8 cellular contexts compared by ENCODE assay signal in the genomic region with DNA sequence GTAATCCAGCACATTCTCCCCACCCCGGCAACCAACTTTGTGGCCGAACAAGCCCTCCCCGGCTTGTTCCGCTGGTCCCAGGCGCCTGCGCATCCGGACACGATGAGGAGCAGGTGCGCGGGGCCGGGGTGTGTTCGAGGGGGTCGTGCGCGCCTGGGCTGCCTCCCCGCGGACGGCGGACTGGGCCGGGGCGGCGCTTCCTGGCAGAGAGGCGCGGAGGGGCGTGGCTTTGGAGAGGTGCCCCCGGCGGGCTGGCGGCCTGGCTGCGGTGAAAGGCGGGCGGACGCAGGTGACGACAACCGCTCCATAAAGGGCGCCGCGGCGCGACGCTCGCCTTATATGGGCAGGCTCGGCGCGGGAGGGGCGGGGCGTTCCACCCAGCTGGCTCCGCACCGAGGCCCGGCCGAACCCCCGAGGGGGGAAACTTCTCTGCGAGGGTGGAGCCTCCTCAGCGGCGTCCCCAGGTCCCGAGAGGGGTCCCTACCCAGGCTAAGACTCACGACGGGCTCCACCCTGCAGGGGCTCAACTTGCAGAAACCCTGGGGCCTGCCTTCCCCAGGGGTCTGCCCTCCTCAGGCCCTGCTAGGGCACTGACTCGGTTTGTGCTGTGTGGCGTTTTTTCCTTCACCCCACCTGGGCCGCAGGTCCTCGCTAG. TPM values are rescaled to one million over a fixed set of nuclear protein-coding genes. Genes with fewer than 3 reads are reported as not detected.
DNase-seq lines count a peak whose midpoint lies in the region; ATAC-seq and TF ChIP-seq lines count a peak whose summit lies in the region.

No MANE protein-coding gene starts in this region.

- TF ChIP-seq EP300 in Ishikawa (IDR thresholded peaks at IDR 0.05; ENCODE audit: borderline replicate concordance): peak; percentile 79; the same call in 1 of the 2 replicates

- H3K9me3 Mint-ChIP-seq in activated T-helper 2 cell treated with anti-CD3 and anti-CD28 coated beads, Interferon-gamma antibody, Interleukin-2, Interleukin-4, amounts not matched to agents 10 μg/mL and 5 μg/mL and 100 μg/mL, durations not matched to agents 14 hours and 24 hours and 36 hours: no peaks in the 10 kb centered on the region
- H3K9me3 Mint-ChIP-seq in natural killer cell: no peaks in the 10 kb centered on the region
- no peaks in the 10 kb centered on the region for H3K9me3 Mint-ChIP-seq in stimulated activated naive B cell treated with anti-CD40 and anti-IgM and Interleukin-4, amounts not matched to agents 10 μg/mL and 1 μg/mL and 100 μg/mL, for 72 hours

- intact Hi-C loops in activated T-helper 2 cell treated with anti-CD3 and anti-CD28 coated beads, Interferon-gamma antibody, Interleukin-2, Interleukin-4, amounts not matched to agents 10 μg/mL and 5 μg/mL and 100 μg/mL, durations not matched to agents 14 hours and 24 hours and 36 hours (cut with micrococcal nuclease): loop anchor here (5.0 kb wide), 2 partner anchors 48 to 123 kb away; no protein-coding TSS in a partner anchor
- intact Hi-C loops in natural killer cell (cut with micrococcal nuclease): loop anchor here (1.0 to 5.0 kb wide), 5 partner anchors 26 to 126 kb away; a partner anchor contains a TSS

- DNase-seq in CD1c-positive myeloid dendritic cell (ENCODE audit: extremely low spot score): peak; percentile 90
- DNase-seq in RKO (ENCODE audit: low spot score): peak; percentile 87
- peak; percentile 95 for DNase-seq in activated T-helper 2 cell treated with anti-CD3 and anti-CD28 coated beads, Interferon-gamma antibody, Interleukin-2, Interleukin-4, amounts not matched to agents 10 μg/mL and 5 μg/mL and 100 μg/mL, durations not matched to agents 14 hours and 24 hours and 36 hours (ENCODE audit: low spot score)
- peak; percentile 76 for DNase-seq in fibroblast of peridontal ligament (ENCODE audit: extremely low read depth)
- peak; percentile 93 for DNase-seq in natural killer cell
- peak; percentile 85 for DNase-seq in stimulated activated naive B cell treated with anti-CD40 and anti-IgM and Interleukin-4, amounts not matched to agents 10 μg/mL and 1 μg/mL and 100 μg/mL, for 72 hours

- peak; percentile 4; the same call in 1 of the 2 replicates for TF ChIP-seq RAD21 in Ishikawa (IDR thresholded peaks at IDR 0.05; ENCODE audit: low read depth)

- H3K4me1 Mint-ChIP-seq in activated T-helper 2 cell treated with anti-CD3 and anti-CD28 coated beads, Interferon-gamma antibody, Interleukin-2, Interleukin-4, amounts not matched to agents 10 μg/mL and 5 μg/mL and 100 μg/mL, durations not matched to agents 14 hours and 24 hours and 36 hours (ENCODE audit: low read depth): peaks cover 35% of the 10 kb centered on the region
- peaks cover 37% of the 10 kb centered on the region in 2 donors for H3K4me1 Mint-ChIP-seq in natural killer cell
- peaks cover 30 to 41% of the 10 kb centered on the region in 2 donors for H3K4me1 Mint-ChIP-seq in stimulated activated naive B cell treated with anti-CD40 and anti-IgM and Interleukin-4, amounts not matched to agents 10 μg/mL and 1 μg/mL and 100 μg/mL, for 72 hours

- no peak for TF ChIP-seq CTCF in natural killer cell (IDR thresholded peaks at IDR 0.05)

- H3K36me3 Mint-ChIP-seq in activated T-helper 2 cell treated with anti-CD3 and anti-CD28 coated beads, Interferon-gamma antibody, Interleukin-2, Interleukin-4, amounts not matched to agents 10 μg/mL and 5 μg/mL and 100 μg/mL, durations not matched to agents 14 hours and 24 hours and 36 hours (ENCODE audit: low read depth): no peaks in the 10 kb centered on the region
- H3K36me3 Mint-ChIP-seq in natural killer cell: no peaks in the 10 kb centered on the region
- H3K36me3 Mint-ChIP-seq in stimulated activated naive B cell treated with anti-CD40 and anti-IgM and Interleukin-4, amounts not matched to agents 10 μg/mL and 1 μg/mL and 100 μg/mL, for 72 hours: no peaks in the 10 kb centered on the region

- peak; percentile 60 for ATAC-seq in GM19463 (IDR thresholded peaks at IDR 0.05; ENCODE audit: unreplicated experiment)
- peak; percentile 76 to 85 (median 81) for ATAC-seq in natural killer cell
- ATAC-seq in stimulated activated naive B cell treated with anti-CD40 and anti-IgM and Interleukin-4, amounts not matched to agents 10 μg/mL and 1 μg/mL and 100 μg/mL, for 72 hours (replicated peaks): peak; percentile 70

- peak overlapping the region; percentile 60 for H3K27ac Mint-ChIP-seq in activated T-helper 2 cell treated with anti-CD3 and anti-CD28 coated beads, Interferon-gamma antibody, Interleukin-2, Interleukin-4, amounts not matched to agents 10 μg/mL and 5 μg/mL and 100 μg/mL, durations not matched to agents 14 hours and 24 hours and 36 hours
- peak overlapping the region; percentile 97 to 99 for H3K27ac Mint-ChIP-seq in natural killer cell
- peak overlapping the region; percentile 63 for H3K27ac Mint-ChIP-seq in stimulated activated naive B cell treated with anti-CD40 and anti-IgM and Interleukin-4, amounts not matched to agents 10 μg/mL and 1 μg/mL and 100 μg/mL, for 72 hours

- H3K4me3 Mint-ChIP-seq in activated T-helper 2 cell treated with anti-CD3 and anti-CD28 coated beads, Interferon-gamma antibody, Interleukin-2, Interleukin-4, amounts not matched to agents 10 μg/mL and 5 μg/mL and 100 μg/mL, durations not matched to agents 14 hours and 24 hours and 36 hours (ENCODE audit: low read depth): peak overlapping the region; percentile 69
- H3K4me3 Mint-ChIP-seq in natural killer cell: peak overlapping the region; percentile 80
- H3K4me3 Mint-ChIP-seq in stimulated activated naive B cell treated with anti-CD40 and anti-IgM and Interleukin-4, amounts not matched to agents 10 μg/mL and 1 μg/mL and 100 μg/mL, for 72 hours: peak overlapping the region; percentile 73 to 85

- no peaks in the 10 kb centered on the region for H3K27me3 Mint-ChIP-seq in activated T-helper 2 cell treated with anti-CD3 and anti-CD28 coated beads, Interferon-gamma antibody, Interleukin-2, Interleukin-4, amounts not matched to agents 10 μg/mL and 5 μg/mL and 100 μg/mL, durations not matched to agents 14 hours and 24 hours and 36 hours (ENCODE audit: low read depth)
- no peaks in the 10 kb centered on the region for H3K27me3 Mint-ChIP-seq in natural killer cell (ENCODE audit: low read depth in 2 of 2)
- no peaks in the 10 kb centered on the region for H3K27me3 Mint-ChIP-seq in stimulated activated naive B cell treated with anti-CD40 and anti-IgM and Interleukin-4, amounts not matched to agents 10 μg/mL and 1 μg/mL and 100 μg/mL, for 72 hours

TF ChIP-seq in Ishikawa, 13 proteins besides CTCF, POLR2A, EP300 and RAD21 (continues in another document):
- TF ChIP-seq TAF1 (IDR thresholded peaks at IDR 0.05; ENCODE audit: low read depth) (peak; percentile 40; the same call in 1 of the 2 replicates), CEBPB (IDR thresholded peaks at IDR 0.05) (no peak), ZBTB7A (IDR thresholded peaks at IDR 0.05; ENCODE audit: low read depth) (peak; percentile 90), TCF12 (IDR thresholded peaks at IDR 0.05; ENCODE audit: low read depth) (peak; percentile 84), YY1 (IDR thresholded peaks at IDR 0.05; ENCODE audit: low read depth) (no peak), NFIC (IDR thresholded peaks at IDR 0.05) (peak; percentile 73), TEAD4 (IDR thresholded peaks at IDR 0.05) (0 out of 2 replicates have a peak, but pooled peaks have one; percentile 7), CREB1 (IDR thresholded peaks at IDR 0.05; ENCODE audit: low read depth) (peak; percentile 51; the same call in 1 of the 2 replicates), EGR1 (IDR thresholded peaks at IDR 0.05) (no peak)
- TF ChIP-seq, protein P1, sequence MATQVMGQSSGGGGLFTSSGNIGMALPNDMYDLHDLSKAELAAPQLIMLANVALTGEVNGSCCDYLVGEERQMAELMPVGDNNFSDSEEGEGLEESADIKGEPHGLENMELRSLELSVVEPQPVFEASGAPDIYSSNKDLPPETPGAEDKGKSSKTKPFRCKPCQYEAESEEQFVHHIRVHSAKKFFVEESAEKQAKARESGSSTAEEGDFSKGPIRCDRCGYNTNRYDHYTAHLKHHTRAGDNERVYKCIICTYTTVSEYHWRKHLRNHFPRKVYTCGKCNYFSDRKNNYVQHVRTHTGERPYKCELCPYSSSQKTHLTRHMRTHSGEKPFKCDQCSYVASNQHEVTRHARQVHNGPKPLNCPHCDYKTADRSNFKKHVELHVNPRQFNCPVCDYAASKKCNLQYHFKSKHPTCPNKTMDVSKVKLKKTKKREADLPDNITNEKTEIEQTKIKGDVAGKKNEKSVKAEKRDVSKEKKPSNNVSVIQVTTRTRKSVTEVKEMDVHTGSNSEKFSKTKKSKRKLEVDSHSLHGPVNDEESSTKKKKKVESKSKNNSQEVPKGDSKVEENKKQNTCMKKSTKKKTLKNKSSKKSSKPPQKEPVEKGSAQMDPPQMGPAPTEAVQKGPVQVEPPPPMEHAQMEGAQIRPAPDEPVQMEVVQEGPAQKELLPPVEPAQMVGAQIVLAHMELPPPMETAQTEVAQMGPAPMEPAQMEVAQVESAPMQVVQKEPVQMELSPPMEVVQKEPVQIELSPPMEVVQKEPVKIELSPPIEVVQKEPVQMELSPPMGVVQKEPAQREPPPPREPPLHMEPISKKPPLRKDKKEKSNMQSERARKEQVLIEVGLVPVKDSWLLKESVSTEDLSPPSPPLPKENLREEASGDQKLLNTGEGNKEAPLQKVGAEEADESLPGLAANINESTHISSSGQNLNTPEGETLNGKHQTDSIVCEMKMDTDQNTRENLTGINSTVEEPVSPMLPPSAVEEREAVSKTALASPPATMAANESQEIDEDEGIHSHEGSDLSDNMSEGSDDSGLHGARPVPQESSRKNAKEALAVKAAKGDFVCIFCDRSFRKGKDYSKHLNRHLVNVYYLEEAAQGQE (IDR thresholded peaks at IDR 0.05; ENCODE audit: low read depth): no peak
- TF ChIP-seq, protein P2, sequence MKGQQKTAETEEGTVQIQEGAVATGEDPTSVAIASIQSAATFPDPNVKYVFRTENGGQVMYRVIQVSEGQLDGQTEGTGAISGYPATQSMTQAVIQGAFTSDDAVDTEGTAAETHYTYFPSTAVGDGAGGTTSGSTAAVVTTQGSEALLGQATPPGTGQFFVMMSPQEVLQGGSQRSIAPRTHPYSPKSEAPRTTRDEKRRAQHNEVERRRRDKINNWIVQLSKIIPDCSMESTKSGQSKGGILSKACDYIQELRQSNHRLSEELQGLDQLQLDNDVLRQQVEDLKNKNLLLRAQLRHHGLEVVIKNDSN (IDR thresholded peaks at IDR 0.05): no peak
- TF ChIP-seq, protein P3, sequence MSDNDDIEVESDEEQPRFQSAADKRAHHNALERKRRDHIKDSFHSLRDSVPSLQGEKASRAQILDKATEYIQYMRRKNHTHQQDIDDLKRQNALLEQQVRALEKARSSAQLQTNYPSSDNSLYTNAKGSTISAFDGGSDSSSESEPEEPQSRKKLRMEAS (IDR thresholded peaks at IDR 0.05): no peak

RNA-seq across cellular contexts. Expression of a gene that starts 26.4 kb away (rescaled TPM):
- 94.0 and 95.1 TPM in 2 replicates for total RNA-seq in activated T-helper 2 cell treated with anti-CD3 and anti-CD28 coated beads, Interferon-gamma antibody, Interleukin-2, Interleukin-4, amounts not matched to agents 10 μg/mL and 5 μg/mL and 100 μg/mL, durations not matched to agents 14 hours and 24 hours and 36 hours
- 10 to 100 TPM; 35.5 to 45.4 (median 41.5) TPM for total RNA-seq in natural killer cell

RNA-seq across cellular contexts. Expression of a gene that starts 51.8 kb away (rescaled TPM):
- total RNA-seq in activated T-helper 2 cell treated with anti-CD3 and anti-CD28 coated beads, Interferon-gamma antibody, Interleukin-2, Interleukin-4, amounts not matched to agents 10 μg/mL and 5 μg/mL and 100 μg/mL, durations not matched to agents 14 hours and 24 hours and 36 hours: 17.6 and 21.0 TPM in 2 replicates
- 1 to 10 TPM; 1.7 to 2.0 (median 1.9) TPM for total RNA-seq in natural killer cell

Comparison
In these comparisons a context has a peak if more than half of its experiments do, and no peak if none do; other contexts are left out.
1. Peak in every context shown above with its lines: DNase-seq and ATAC-seq.